Comparison of ENCODE assay signal across 1 cellular context in the genomic region with DNA sequence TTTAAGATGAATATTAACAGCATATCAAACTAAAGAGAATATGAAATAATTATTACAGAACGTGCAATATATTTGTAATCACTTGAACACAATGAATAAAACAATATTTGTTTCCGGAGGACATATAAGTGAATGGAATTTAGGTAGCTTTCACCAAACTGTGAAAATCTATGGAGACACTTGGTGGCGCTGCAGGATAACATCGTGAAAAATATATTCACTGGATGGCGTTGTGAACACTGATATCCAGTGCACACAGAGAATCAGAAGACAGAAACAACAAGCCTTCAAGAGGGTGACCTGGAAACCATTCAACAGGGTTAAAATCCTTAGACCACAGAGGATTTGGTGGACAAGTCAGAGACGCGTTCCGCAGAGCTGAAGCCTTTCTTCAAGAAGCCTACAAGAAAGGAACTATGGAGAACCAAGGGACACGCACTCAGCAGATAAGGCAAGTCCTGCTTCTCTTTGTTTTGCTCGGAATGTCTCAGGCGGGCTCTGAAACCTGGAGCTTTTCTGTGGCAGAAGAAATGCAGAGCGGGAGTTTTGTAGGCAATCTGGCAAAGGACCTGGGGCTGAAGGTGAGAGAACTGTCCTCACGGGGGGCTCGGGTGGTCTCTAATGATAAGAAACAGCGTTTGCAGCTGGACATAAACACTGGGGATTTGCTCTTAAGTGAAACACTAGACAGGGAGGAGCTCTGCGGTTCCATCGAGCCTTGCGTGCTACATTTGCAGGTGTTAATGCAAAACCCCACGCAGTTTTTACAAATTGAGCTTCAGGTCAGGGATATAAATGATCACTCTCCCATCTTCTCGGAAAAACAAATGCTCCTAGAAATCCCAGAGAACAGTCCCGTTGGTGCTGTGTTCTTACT.
TF ChIP-seq lines count a peak whose summit lies in the region.

A gene (plus strand): TSS at position 269 of the 877 bp plus-strand sequence. CDS start 148 bp downstream, at position 417.

TF ChIP-seq in WTC11, 78 proteins besides CTCF, POLR2A, EP300 and RAD21 (continued from another document):
- TF ChIP-seq, protein P1, sequence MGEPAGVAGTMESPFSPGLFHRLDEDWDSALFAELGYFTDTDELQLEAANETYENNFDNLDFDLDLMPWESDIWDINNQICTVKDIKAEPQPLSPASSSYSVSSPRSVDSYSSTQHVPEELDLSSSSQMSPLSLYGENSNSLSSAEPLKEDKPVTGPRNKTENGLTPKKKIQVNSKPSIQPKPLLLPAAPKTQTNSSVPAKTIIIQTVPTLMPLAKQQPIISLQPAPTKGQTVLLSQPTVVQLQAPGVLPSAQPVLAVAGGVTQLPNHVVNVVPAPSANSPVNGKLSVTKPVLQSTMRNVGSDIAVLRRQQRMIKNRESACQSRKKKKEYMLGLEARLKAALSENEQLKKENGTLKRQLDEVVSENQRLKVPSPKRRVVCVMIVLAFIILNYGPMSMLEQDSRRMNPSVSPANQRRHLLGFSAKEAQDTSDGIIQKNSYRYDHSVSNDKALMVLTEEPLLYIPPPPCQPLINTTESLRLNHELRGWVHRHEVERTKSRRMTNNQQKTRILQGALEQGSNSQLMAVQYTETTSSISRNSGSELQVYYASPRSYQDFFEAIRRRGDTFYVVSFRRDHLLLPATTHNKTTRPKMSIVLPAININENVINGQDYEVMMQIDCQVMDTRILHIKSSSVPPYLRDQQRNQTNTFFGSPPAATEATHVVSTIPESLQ (CRISPR knock-in tag; IDR thresholded peaks at IDR 0.05): no peak
- no peak for TF ChIP-seq ZNF219 (CRISPR knock-in tag; IDR thresholded peaks at IDR 0.05; ENCODE audit: borderline replicate concordance)
- TF ChIP-seq, protein P2, sequence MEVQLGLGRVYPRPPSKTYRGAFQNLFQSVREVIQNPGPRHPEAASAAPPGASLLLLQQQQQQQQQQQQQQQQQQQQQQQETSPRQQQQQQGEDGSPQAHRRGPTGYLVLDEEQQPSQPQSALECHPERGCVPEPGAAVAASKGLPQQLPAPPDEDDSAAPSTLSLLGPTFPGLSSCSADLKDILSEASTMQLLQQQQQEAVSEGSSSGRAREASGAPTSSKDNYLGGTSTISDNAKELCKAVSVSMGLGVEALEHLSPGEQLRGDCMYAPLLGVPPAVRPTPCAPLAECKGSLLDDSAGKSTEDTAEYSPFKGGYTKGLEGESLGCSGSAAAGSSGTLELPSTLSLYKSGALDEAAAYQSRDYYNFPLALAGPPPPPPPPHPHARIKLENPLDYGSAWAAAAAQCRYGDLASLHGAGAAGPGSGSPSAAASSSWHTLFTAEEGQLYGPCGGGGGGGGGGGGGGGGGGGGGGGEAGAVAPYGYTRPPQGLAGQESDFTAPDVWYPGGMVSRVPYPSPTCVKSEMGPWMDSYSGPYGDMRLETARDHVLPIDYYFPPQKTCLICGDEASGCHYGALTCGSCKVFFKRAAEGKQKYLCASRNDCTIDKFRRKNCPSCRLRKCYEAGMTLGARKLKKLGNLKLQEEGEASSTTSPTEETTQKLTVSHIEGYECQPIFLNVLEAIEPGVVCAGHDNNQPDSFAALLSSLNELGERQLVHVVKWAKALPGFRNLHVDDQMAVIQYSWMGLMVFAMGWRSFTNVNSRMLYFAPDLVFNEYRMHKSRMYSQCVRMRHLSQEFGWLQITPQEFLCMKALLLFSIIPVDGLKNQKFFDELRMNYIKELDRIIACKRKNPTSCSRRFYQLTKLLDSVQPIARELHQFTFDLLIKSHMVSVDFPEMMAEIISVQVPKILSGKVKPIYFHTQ (CRISPR knock-in tag; IDR thresholded peaks at IDR 0.05): no peak
- no peak for TF ChIP-seq CREB1 (CRISPR knock-in tag; IDR thresholded peaks at IDR 0.05)
- TF ChIP-seq, protein P3, sequence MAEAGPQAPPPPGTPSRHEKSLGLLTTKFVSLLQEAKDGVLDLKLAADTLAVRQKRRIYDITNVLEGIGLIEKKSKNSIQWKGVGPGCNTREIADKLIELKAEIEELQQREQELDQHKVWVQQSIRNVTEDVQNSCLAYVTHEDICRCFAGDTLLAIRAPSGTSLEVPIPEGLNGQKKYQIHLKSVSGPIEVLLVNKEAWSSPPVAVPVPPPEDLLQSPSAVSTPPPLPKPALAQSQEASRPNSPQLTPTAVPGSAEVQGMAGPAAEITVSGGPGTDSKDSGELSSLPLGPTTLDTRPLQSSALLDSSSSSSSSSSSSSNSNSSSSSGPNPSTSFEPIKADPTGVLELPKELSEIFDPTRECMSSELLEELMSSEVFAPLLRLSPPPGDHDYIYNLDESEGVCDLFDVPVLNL (CRISPR knock-in tag; IDR thresholded peaks at IDR 0.05; ENCODE audit: borderline replicate concordance, low read depth): no peak
- TF ChIP-seq KAT7 (CRISPR knock-in tag; IDR thresholded peaks at IDR 0.05; ENCODE audit: borderline replicate concordance): no peak
TF ChIP-seq in WTC11: peak in this region for 0.
